ENCODE assay signal across 10 cellular contexts in the genomic region with DNA sequence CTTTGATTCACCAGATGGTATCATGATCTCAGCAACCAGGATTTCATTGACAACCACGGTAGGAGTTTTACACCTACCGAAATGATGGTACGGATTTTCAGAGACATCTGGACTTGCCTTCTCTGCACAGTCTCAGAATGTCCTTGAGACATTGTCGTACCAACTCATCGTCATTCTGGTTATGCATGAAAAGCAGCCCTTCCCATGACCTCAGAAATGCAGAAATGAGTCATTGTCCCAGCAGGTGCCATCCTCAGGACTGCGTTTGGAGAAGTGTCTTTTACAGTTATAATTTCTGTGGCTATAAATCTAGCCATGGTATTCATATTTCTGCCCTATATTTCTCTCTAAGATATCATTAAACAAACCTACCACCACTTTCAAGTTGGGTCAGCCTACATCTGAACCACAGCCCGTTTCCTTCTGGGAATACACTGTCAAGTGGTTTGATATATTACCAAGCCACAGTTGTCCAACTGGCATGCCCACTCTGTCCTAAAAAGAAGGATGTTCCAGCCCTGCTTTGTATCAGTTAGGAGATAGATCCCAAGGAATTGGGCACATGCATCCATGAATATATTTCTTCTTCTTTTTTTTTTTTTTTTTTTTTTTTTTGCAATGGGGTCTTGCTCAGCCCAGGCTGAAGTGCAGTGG. TPM values are rescaled to one million over a fixed set of nuclear protein-coding genes. Genes with fewer than 3 reads are reported as not detected.
DNase-seq lines count a peak whose midpoint lies in the region; ATAC-seq and TF ChIP-seq lines count a peak whose summit lies in the region.
"Had no signal": no experiment of that assay in that cellular context is flagged by ENCODE, and none has a peak within 500 bp of the region (broad histone marks: within the 10 kb centered on the region; RNA-seq: fewer than 3 reads in every experiment).

No MANE protein-coding gene starts in this region.

- peaks cover 3% of the 10 kb centered on the region; the same call in 1 of the 2 replicates for H3K4me1 ChIP-seq in H9 (ENCODE audit: insufficient read depth, low read length)

- DNase-seq in activated naive CD4-positive, alpha-beta T cell treated with anti-CD3 and anti-CD28 coated beads, Interleukin-2, amount 50 U/mL, for 72 hours (ENCODE audit: low spot score in 2 of 2): no peak
- no peak for DNase-seq in activated naive CD4-positive, alpha-beta T cell (lab: John Stamatoyannopoulos, UW)
- DNase-seq in SW480 (ENCODE audit: low spot score) (peak; percentile 74), left lobe of liver (ENCODE audit: low spot score) (no peak), H9 (no peak)
- DNase-seq in stimulated activated naive CD8-positive, alpha-beta T cell treated with anti-CD3 and anti-CD28 coated beads, Interleukin-15, Interleukin-2, amounts not matched to agents 100 U/mL and 50 U/mL, for 24 hours: peak; percentile 23
- DNase-seq: CD4-positive, alpha-beta T cell; occipital lobe had no signal

- H3K23ac ChIP-seq in H9 (ENCODE audit: insufficient read length, low read depth, low read length): no peak overlapping the region

- H2AFZ ChIP-seq in H9 (ENCODE audit: low read length): no peak overlapping the region

- no peak overlapping the region for H3K56ac ChIP-seq in H9 (ENCODE audit: insufficient read length, low read depth, low read length)

- TF ChIP-seq CTCF in H9 (conservative IDR thresholded peaks at IDR 0.05): no peak

- no peaks in the 10 kb centered on the region for H3K27me3 ChIP-seq in H9 (ENCODE audit: insufficient read depth, low read length)

- no peak overlapping the region for H2BK120ac ChIP-seq in H9 (ENCODE audit: low read depth, low read length, poor library complexity, severe bottlenecking)

- H3K9me3 Mint-ChIP-seq in activated naive CD4-positive, alpha-beta T cell treated with anti-CD3 and anti-CD28 coated beads, Interleukin-2, amount 50 U/mL, for 72 hours: no peaks in the 10 kb centered on the region
- peaks cover 0 to 4% of the 10 kb centered on the region in 2 experiments; a peak in 3 of 5 replicates for H3K9me3 Mint-ChIP-seq in H9
- H3K9me3 Mint-ChIP-seq: CD4-positive, alpha-beta T cell had no signal

- H3K4ac ChIP-seq in H9 (ENCODE audit: low read depth, low read length): no peak overlapping the region

- H3K27ac Mint-ChIP-seq in activated naive CD4-positive, alpha-beta T cell treated with anti-CD3 and anti-CD28 coated beads, Interleukin-2, amount 50 U/mL, for 72 hours: no peak overlapping the region
- H3K27ac Mint-ChIP-seq in H9: no peak overlapping the region
- H3K27ac Mint-ChIP-seq: CD4-positive, alpha-beta T cell had no signal

- no peaks in the 10 kb centered on the region for H4K20me1 ChIP-seq in H9 (ENCODE audit: control insufficient read depth, insufficient read depth, insufficient read length)

- no CpG with 5 or more reads among the region's 7 CpGs for WGBS in H9 (ENCODE audit: extremely low coverage, insufficient read length, low lambda C conversion rate)

- no peak overlapping the region for H3K4me2 ChIP-seq in H9 (ENCODE audit: insufficient read depth, insufficient read length, low read length)

- H3K9ac ChIP-seq in H9 (ENCODE audit: extremely low read depth, insufficient read length, low read length): no peak overlapping the region

- no peak overlapping the region for H4K8ac ChIP-seq in H9 (replicated peaks; ENCODE audit: insufficient read length, low read depth, low read length)

- no peak overlapping the region for H4K5ac ChIP-seq in H9 (ENCODE audit: insufficient read length, low read depth, low read length)

- H3K36me3 Mint-ChIP-seq in activated naive CD4-positive, alpha-beta T cell treated with anti-CD3 and anti-CD28 coated beads, Interleukin-2, amount 50 U/mL, for 72 hours: no peaks in the 10 kb centered on the region
- peaks cover 0 to 2% (median 0%) of the 10 kb centered on the region in 3 experiments; a peak in 1 of 7 replicates for H3K36me3 Mint-ChIP-seq in H9 (ENCODE audit: insufficient read depth in 1 of 3, low read depth in 3 of 3)

- H2BK15ac ChIP-seq in H9 (ENCODE audit: low read depth, low read length): no peak overlapping the region

- H2BK5ac ChIP-seq in H9 (ENCODE audit: insufficient read length, low read length): no peak overlapping the region

- no peaks in the 10 kb centered on the region for H3K9me3 ChIP-seq in H9 (ENCODE audit: control insufficient read depth, low read depth, low read length)

- peak; percentile 78 to 86 for ATAC-seq in activated naive CD4-positive, alpha-beta T cell treated with anti-CD3 and anti-CD28 coated beads, Interleukin-2, amount 50 U/mL, for 72 hours
- ATAC-seq in HG03066 (IDR thresholded peaks at IDR 0.05; ENCODE audit: low read depth, unreplicated experiment) (peak; percentile 61), HG02763 (IDR thresholded peaks at IDR 0.05; ENCODE audit: unreplicated experiment) (no peak), left lobe of liver (no peak)
- peak; percentile 79 for ATAC-seq in stimulated activated naive CD8-positive, alpha-beta T cell treated with anti-CD3 and anti-CD28 coated beads, Interleukin-15, Interleukin-2, amounts not matched to agents 100 U/mL and 50 U/mL, for 24 hours

- no peak overlapping the region for H3T11ph ChIP-seq in H9 (ENCODE audit: low read length)

- no peak overlapping the region for H3K27ac ChIP-seq in H9 (ENCODE audit: insufficient read length, low read depth, low read length)

- peaks cover 15 to 17% of the 10 kb centered on the region in 2 experiments for H3K4me1 Mint-ChIP-seq in H9

- no peak overlapping the region for H2BK12ac ChIP-seq in H9 (ENCODE audit: insufficient read length, low read depth, low read length)

- no peak overlapping the region for H3K18ac ChIP-seq in H9 (ENCODE audit: insufficient read length, low read depth, low read length)

- no peak overlapping the region for H2AK5ac ChIP-seq in H9 (ENCODE audit: insufficient read length, low read length)

- no peak overlapping the region for H3K4me3 Mint-ChIP-seq in H9
- H3K4me3 Mint-ChIP-seq: CD4-positive, alpha-beta T cell had no signal

- no peaks in the 10 kb centered on the region for H3K27me3 Mint-ChIP-seq in H9 (ENCODE audit: low read depth)

- no peak overlapping the region for H3K14ac ChIP-seq in H9 (ENCODE audit: insufficient read depth, low read length)

- H3K79me2 ChIP-seq in H9 (ENCODE audit: insufficient read depth, low read length): no peaks in the 10 kb centered on the region

- no peak overlapping the region for H4K91ac ChIP-seq in H9 (ENCODE audit: insufficient read length, low read depth, low read length)

- H3K23me2 ChIP-seq in H9 (ENCODE audit: insufficient read length, low read depth, low read length, poor library complexity, severe bottlenecking): no peaks in the 10 kb centered on the region

- H2BK20ac ChIP-seq in H9 (ENCODE audit: low read depth, low read length, poor library complexity, severe bottlenecking): no peak overlapping the region

- H3K79me1 ChIP-seq in H9 (ENCODE audit: insufficient read depth, low read depth, low read length, poor library complexity, severe bottlenecking): no peaks in the 10 kb centered on the region

RNA-seq across cellular contexts. Expression of a gene that starts 7.5 kb away (rescaled TPM):
- under 1 TPM in 1 of 2 donors, not detected in 1; 0.16 TPM for total RNA-seq in activated naive CD4-positive, alpha-beta T cell treated with anti-CD3 and anti-CD28 coated beads, Interleukin-2, amount 50 U/mL, for 72 hours
- total RNA-seq in left lobe of liver: 0.10 TPM
- total RNA-seq in H9 (2021): 8.6 and 9.4 TPM in 2 replicates

RNA-seq across cellular contexts. Expression of a gene that starts 31.2 kb away (rescaled TPM):
- 10 to 100 TPM; 26.6 to 63.4 TPM for total RNA-seq in activated naive CD4-positive, alpha-beta T cell treated with anti-CD3 and anti-CD28 coated beads, Interleukin-2, amount 50 U/mL, for 72 hours
- total RNA-seq in left lobe of liver (96.2 TPM), H9 (2021) (145 and 148 TPM in 2 replicates)

Comparison
In these comparisons a context has a peak if more than half of its experiments do, and no peak if none do; other contexts are left out.
1. ATAC-seq: peak in activated naive CD4-positive, alpha-beta T cell treated with anti-CD3 and anti-CD28 coated beads, Interleukin-2, amount 50 U/mL, for 72 hours (2 of 2), HG03066 (single experiment) and stimulated activated naive CD8-positive, alpha-beta T cell treated with anti-CD3 and anti-CD28 coated beads, Interleukin-15, Interleukin-2, amounts not matched to agents 100 U/mL and 50 U/mL, for 24 hours (single experiment); none in HG02763 (single experiment) and left lobe of liver (single experiment).
2. DNase-seq: peak in SW480 (single experiment) and stimulated activated naive CD8-positive, alpha-beta T cell treated with anti-CD3 and anti-CD28 coated beads, Interleukin-15, Interleukin-2, amounts not matched to agents 100 U/mL and 50 U/mL, for 24 hours (single experiment); none in activated naive CD4-positive, alpha-beta T cell treated with anti-CD3 and anti-CD28 coated beads, Interleukin-2, amount 50 U/mL, for 72 hours (0 of 2), activated naive CD4-positive, alpha-beta T cell (0 of 4), left lobe of liver (single experiment) and H9 (single experiment).